15 cellular contexts compared by ENCODE assay signal in genomic region chr17:29962656-29963055, GRCh38. TPM values are rescaled to one million over a fixed set of nuclear protein-coding genes. Genes with fewer than 3 reads are reported as not detected.
DNase-seq lines count a peak whose midpoint lies in the region; ATAC-seq and TF ChIP-seq lines count a peak whose summit lies in the region.
"Had no signal": no experiment of that assay in that cellular context is flagged by ENCODE, and none has a peak within 500 bp of the region (broad histone marks: within the 10 kb centered on the region; RNA-seq: fewer than 3 reads in every experiment).

No MANE protein-coding gene starts in this region.

- ATAC-seq in HG03521 (IDR thresholded peaks at IDR 0.05; ENCODE audit: unreplicated experiment), result no peak
- ATAC-seq: HepG2 had no signal

- H3K36me3 ChIP-seq in right atrium auricular region, result no peaks in the 10 kb centered on the region
- H3K36me3 ChIP-seq: BLaER1 treated with 17β-estradiol and CSF1 and Interleukin-3, amounts not matched to agents 10 nM and 100 nM had no signal

- no peak for TF ChIP-seq CTCF in right atrium auricular region (IDR thresholded peaks at IDR 0.05)

- no peaks in the 10 kb centered on the region for H3K4me1 ChIP-seq in right atrium auricular region
- H3K4me1 ChIP-seq: BLaER1 treated with 17β-estradiol and CSF1 and Interleukin-3, amounts not matched to agents 10 nM and 100 nM had no signal

- no peaks in the 10 kb centered on the region for H3K9me3 ChIP-seq in right atrium auricular region

- no peak overlapping the region for H3K4me3 ChIP-seq in right atrium auricular region
- H3K4me3 ChIP-seq: BLaER1 treated with 17β-estradiol and CSF1 and Interleukin-3, amounts not matched to agents 10 nM and 100 nM had no signal

- no peaks in the 10 kb centered on the region for H3K27me3 ChIP-seq in right atrium auricular region
- H3K27me3 ChIP-seq: BLaER1 treated with 17β-estradiol and CSF1 and Interleukin-3, amounts not matched to agents 10 nM and 100 nM had no signal

- H3K27ac ChIP-seq in right atrium auricular region, result no peak overlapping the region
- H3K27ac ChIP-seq: BLaER1 treated with 17β-estradiol and CSF1 and Interleukin-3, amounts not matched to agents 10 nM and 100 nM; KMS-11 had no signal

- DNase-seq in ELR (ENCODE audit: low read depth) (peak; percentile 53), LHCN-M2 (ENCODE audit: low read depth) (peak; percentile 8), amniotic epithelial cell (ENCODE audit: low read depth) (peak; percentile 2), NCI-H69 (lab: John Stamatoyannopoulos, UW) (no peak), right atrium auricular region (ENCODE audit: low spot score) (no peak)
- no peak for DNase-seq in activated naive CD4-positive, alpha-beta T cell treated with anti-CD3 and anti-CD28 coated beads, Interleukin-2, amount 50 U/mL, for 16 hours
- DNase-seq: ACHN; CD4-positive, CD25-positive, alpha-beta regulatory T cell; DMS53; GDM1 had no signal

RNA-seq across cellular contexts. Expression of gene EFCAB5, which starts 21.2 kb away (rescaled TPM):
- total RNA-seq in LHCN-M2 (2014; rRNA removed), result 0.06 TPM in 2 replicates
- 0.29 TPM for polyA plus RNA-seq in LHCN-M2 (2012)
- total RNA-seq in right atrium auricular region, result not detected
- total RNA-seq: A172, HepG2 had no signal

RNA-seq across cellular contexts. Expression of gene SSH2, which starts 32.6 kb away (rescaled TPM):
- 10.8 and 16.5 TPM in 2 replicates for total RNA-seq in LHCN-M2 (2014; rRNA removed)
- polyA plus RNA-seq in LHCN-M2 (2012), result 12.5 TPM
- total RNA-seq in right atrium auricular region, result 10 to 100 TPM; 36.1 to 36.8 TPM

Comparison
In these comparisons a context has a peak if more than half of its experiments do, and no peak if none do; other contexts are left out.
1. DNase-seq: peak in ELR (single experiment), LHCN-M2 (single experiment) and amniotic epithelial cell (single experiment); none in NCI-H69 (single experiment), activated naive CD4-positive, alpha-beta T cell treated with anti-CD3 and anti-CD28 coated beads, Interleukin-2, amount 50 U/mL, for 16 hours (single experiment) and right atrium auricular region (single experiment).